In genomic region chr10:71639412-71639719, GRCh38 we compare ENCODE assay signal across 16 cellular contexts.
A peak's percentile ranks its signal among the peaks of the same experiment; 100 is the strongest.
DNase-seq lines count a peak whose midpoint lies in the region; ATAC-seq and TF ChIP-seq lines count a peak whose summit lies in the region.
"Had no signal": no experiment of that assay in that cellular context is flagged by ENCODE, and none has a peak within 500 bp of the region (broad histone marks: within the 10 kb centered on the region; RNA-seq: fewer than 3 reads in every experiment).

No MANE protein-coding gene starts in this region.

- H3K27ac ChIP-seq in endodermal cell (ENCODE audit: low read depth, low read length) (no peak overlapping the region), mesendoderm (ENCODE audit: low read depth, low read length) (no peak overlapping the region), suprapubic skin (no peak overlapping the region), body of pancreas (no peak overlapping the region)
- H3K27ac ChIP-seq: RWPE1 had no signal

- no peak overlapping the region for H3K9ac ChIP-seq in endodermal cell (ENCODE audit: extremely low read depth, low read length, poor library complexity, severe bottlenecking)
- peak overlapping the region; percentile 24 for H3K9ac ChIP-seq in mesendoderm (ENCODE audit: low read length)

- no peaks in the 10 kb centered on the region for H3K9me3 ChIP-seq in endodermal cell (ENCODE audit: control insufficient read depth, low read length)
- H3K9me3 ChIP-seq in suprapubic skin = no peaks in the 10 kb centered on the region
- H3K9me3 ChIP-seq in body of pancreas = no peaks in the 10 kb centered on the region

- H3K27me3 ChIP-seq in endodermal cell (ENCODE audit: control insufficient read depth, insufficient read depth, low read length, poor library complexity, severe bottlenecking) = no peaks in the 10 kb centered on the region
- H3K27me3 ChIP-seq in mesendoderm (ENCODE audit: insufficient read depth, low read length, poor library complexity) = no peaks in the 10 kb centered on the region
- H3K27me3 ChIP-seq in suprapubic skin = no peaks in the 10 kb centered on the region
- H3K27me3 ChIP-seq in body of pancreas = no peaks in the 10 kb centered on the region

- H3K4me3 ChIP-seq in endodermal cell (ENCODE audit: low read length) (peak overlapping the region; percentile 54), mesendoderm (ENCODE audit: low read length) (no peak overlapping the region), suprapubic skin (no peak overlapping the region), body of pancreas (no peak overlapping the region)

- H2AK5ac ChIP-seq in mesendoderm (ENCODE audit: low read length) = peak overlapping the region; percentile 81

- peaks cover 37% of the 10 kb centered on the region for H3K4me1 ChIP-seq in endodermal cell (ENCODE audit: control insufficient read depth, insufficient read depth, low read length)
- peaks cover 28% of the 10 kb centered on the region for H3K4me1 ChIP-seq in mesendoderm (ENCODE audit: control insufficient read depth, low read depth, low read length)
- no peaks in the 10 kb centered on the region for H3K4me1 ChIP-seq in suprapubic skin
- peaks cover 28% of the 10 kb centered on the region for H3K4me1 ChIP-seq in body of pancreas

- WGBS in endodermal cell (ENCODE audit: insufficient coverage in 1 of 2, insufficient read length in 1 of 2), 2 experiments = 78 to 88% methylated on average over 7 of the region's 7 CpGs
- WGBS in mesendoderm (ENCODE audit: extremely low coverage, insufficient coverage, low lambda C conversion rate) = no CpG with 5 or more reads among the region's 7 CpGs
- WGBS in suprapubic skin = 53% methylated on average over 3 of the region's 7 CpGs
- WGBS in body of pancreas, 2 donors = 80 to 86% methylated on average over 7 of the region's 7 CpGs

- H3K27me3 Mint-ChIP-seq in endodermal cell (ENCODE audit: insufficient read depth) = peaks cover 13% of the 10 kb centered on the region
- peaks cover 11% of the 10 kb centered on the region for H3K27me3 Mint-ChIP-seq in stimulated activated memory B cell treated with anti-CD40 and anti-IgM and Interleukin-4, amounts not matched to agents 10 μg/mL and 1 μg/mL and 100 μg/mL, for 72 hours
- H3K27me3 Mint-ChIP-seq: B cell, IgD-negative memory B cell had no signal

- H3K23ac ChIP-seq in mesendoderm (ENCODE audit: low read length) = no peak overlapping the region

- no peak overlapping the region for H4K5ac ChIP-seq in mesendoderm (ENCODE audit: low read length)

- TF ChIP-seq EP300 in suprapubic skin (IDR thresholded peaks at IDR 0.05) = no peak

- intact Hi-C loops in body of pancreas (cut with DNase I) (no loop called here), left cardiac atrium (cut with DNase I) (no loop called here)

- H3K27ac Mint-ChIP-seq in endodermal cell = peak overlapping the region; percentile 88
- peak overlapping the region; percentile 22 for H3K27ac Mint-ChIP-seq in stimulated activated memory B cell treated with anti-CD40 and anti-IgM and Interleukin-4, amounts not matched to agents 10 μg/mL and 1 μg/mL and 100 μg/mL, for 72 hours
- H3K27ac Mint-ChIP-seq: B cell; CD8-positive, alpha-beta T cell had no signal

- peak; percentile 6 for DNase-seq in HT-29 (ENCODE audit: low spot score)
- DNase-seq in endodermal cell = no peak
- no peak for DNase-seq in mesendoderm
- DNase-seq in NCI-H2227 (lab: John Stamatoyannopoulos, UW; ENCODE audit: unreplicated experiment) = no peak
- DNase-seq in suprapubic skin (ENCODE audit: low spot score in 2 of 2) = no peak
- DNase-seq in body of pancreas = no peak
- no peak for DNase-seq in left cardiac atrium
- DNase-seq: CD8-positive, alpha-beta T cell; DMS79 treated with DMSO at 0.1 percent for 48 hours; MV-4-11; NCI-H187 treated with DMSO at 0.1 percent for 48 hours had no signal

- TF ChIP-seq CTCF in endodermal cell (conservative IDR thresholded peaks at IDR 0.05) (no peak), suprapubic skin (IDR thresholded peaks at IDR 0.05) (no peak), body of pancreas (IDR thresholded peaks at IDR 0.05) (no peak)

- H2BK120ac ChIP-seq in mesendoderm (ENCODE audit: low read depth, low read length) = no peak overlapping the region

- H3K56ac ChIP-seq in mesendoderm (ENCODE audit: low read length) = peak overlapping the region; percentile 71

- H3K18ac ChIP-seq in mesendoderm (ENCODE audit: low read length) = no peak overlapping the region

- H3K36me3 Mint-ChIP-seq in endodermal cell (ENCODE audit: low read depth) = no peaks in the 10 kb centered on the region
- no peaks in the 10 kb centered on the region for H3K36me3 Mint-ChIP-seq in stimulated activated memory B cell treated with anti-CD40 and anti-IgM and Interleukin-4, amounts not matched to agents 10 μg/mL and 1 μg/mL and 100 μg/mL, for 72 hours
- H3K36me3 Mint-ChIP-seq: CD8-positive, alpha-beta T cell; IgD-negative memory B cell had no signal

- H3K4me3 Mint-ChIP-seq in endodermal cell = no peak overlapping the region
- no peak overlapping the region for H3K4me3 Mint-ChIP-seq in stimulated activated memory B cell treated with anti-CD40 and anti-IgM and Interleukin-4, amounts not matched to agents 10 μg/mL and 1 μg/mL and 100 μg/mL, for 72 hours
- H3K4me3 Mint-ChIP-seq: B cell; CD8-positive, alpha-beta T cell; IgD-negative memory B cell had no signal

- H3K4me1 Mint-ChIP-seq in endodermal cell = peaks cover 63% of the 10 kb centered on the region
- peaks cover 31% of the 10 kb centered on the region for H3K4me1 Mint-ChIP-seq in stimulated activated memory B cell treated with anti-CD40 and anti-IgM and Interleukin-4, amounts not matched to agents 10 μg/mL and 1 μg/mL and 100 μg/mL, for 72 hours

- H2BK5ac ChIP-seq in mesendoderm (ENCODE audit: low read length) = peak overlapping the region; percentile 68

- no peak overlapping the region for H4K8ac ChIP-seq in mesendoderm (ENCODE audit: low read depth, low read length)

- H3K79me1 ChIP-seq in mesendoderm (ENCODE audit: low read length) = no peaks in the 10 kb centered on the region

- no peaks in the 10 kb centered on the region for H3K9me3 Mint-ChIP-seq in endodermal cell
- no peaks in the 10 kb centered on the region for H3K9me3 Mint-ChIP-seq in stimulated activated memory B cell treated with anti-CD40 and anti-IgM and Interleukin-4, amounts not matched to agents 10 μg/mL and 1 μg/mL and 100 μg/mL, for 72 hours
- H3K9me3 Mint-ChIP-seq: CD8-positive, alpha-beta T cell; IgD-negative memory B cell had no signal

- no peak overlapping the region for H3K4me2 ChIP-seq in mesendoderm (ENCODE audit: low read length)

- H3K36me3 ChIP-seq in endodermal cell (ENCODE audit: control insufficient read depth, insufficient read depth, low read length) (no peaks in the 10 kb centered on the region), mesendoderm (ENCODE audit: control insufficient read depth, insufficient read depth, low read length) (no peaks in the 10 kb centered on the region), suprapubic skin (no peaks in the 10 kb centered on the region), body of pancreas (replicated peaks in 1 of 2; ENCODE audit: insufficient read depth in 1 of 2, low read depth in 2 of 2) (no peaks in the 10 kb centered on the region)

- H3K79me2 ChIP-seq in mesendoderm (ENCODE audit: control insufficient read depth, insufficient read depth, low read length) = no peaks in the 10 kb centered on the region

- no peak for TF ChIP-seq POLR2A in suprapubic skin (IDR thresholded peaks at IDR 0.05)
- TF ChIP-seq POLR2A in body of pancreas (IDR thresholded peaks at IDR 0.05) = no peak

- no peak for ATAC-seq in stimulated activated memory B cell treated with anti-CD40 and anti-IgM and Interleukin-4, amounts not matched to agents 10 μg/mL and 1 μg/mL and 100 μg/mL, for 72 hours
- ATAC-seq in body of pancreas (no peak), left cardiac atrium (no peak)
- ATAC-seq: CD8-positive, alpha-beta T cell; HCT116 had no signal

- H2BK15ac ChIP-seq in mesendoderm (replicated peaks; ENCODE audit: low read depth) = no peak overlapping the region

- no peak overlapping the region for H3K4ac ChIP-seq in mesendoderm (ENCODE audit: low read depth, low read length)
